Comparison of ENCODE assay signal across 9 cellular contexts in genomic region chr10:78852856-78853255, GRCh38.
DNase-seq lines count a peak whose midpoint lies in the region; ATAC-seq and TF ChIP-seq lines count a peak whose summit lies in the region.
"Had no signal": no experiment of that assay in that cellular context is flagged by ENCODE, and none has a peak within 500 bp of the region (broad histone marks: within the 10 kb centered on the region; RNA-seq: fewer than 3 reads in every experiment).

No MANE protein-coding gene starts in this region.

- no peaks in the 10 kb centered on the region for H3K36me3 Mint-ChIP-seq in activated CD4-positive, alpha-beta T cell treated with anti-CD3 and anti-CD28 coated beads for 36 hours (ENCODE audit: low read depth)

- intact Hi-C loops in activated CD4-positive, alpha-beta T cell treated with anti-CD3 and anti-CD28 coated beads for 36 hours (cut with DNase I, micrococcal nuclease), result loop anchor here (1.0 to 10.0 kb wide), 2 partner anchors 342 to 343 kb away; no protein-coding TSS in a partner anchor
- intact Hi-C loops in Panc1 (cut with micrococcal nuclease; ENCODE audit: unreplicated experiment), result no loop called here

- DNase-seq in activated CD4-positive, alpha-beta T cell treated with anti-CD3 and anti-CD28 coated beads for 36 hours, result peak; percentile 34
- DNase-seq in activated CD4-positive, alpha-beta T cell treated with anti-CD3 and anti-CD28 coated beads for 1 hour, result no peak
- DNase-seq in Panc1 (ENCODE audit: low read depth, low spot score), result no peak
- DNase-seq in epithelial cell of esophagus (ENCODE audit: low read depth), result peak; percentile 9
- DNase-seq in renal cortical epithelial cell (ENCODE audit: low read depth), result peak; percentile 6
- no peak for DNase-seq in NCI-H446 treated with DMSO at 0.1 percent for 48 hours (lab: John Stamatoyannopoulos, UW)
- DNase-seq in epidermal melanocyte (ENCODE audit: insufficient read length, low spot score), result no peak
- DNase-seq in dedifferentiated amniotic fluid mesenchymal stem cell (ENCODE audit: extremely low spot score), result no peak

- no peaks in the 10 kb centered on the region for H3K27me3 ChIP-seq in Panc1 (ENCODE audit: control insufficient read depth, insufficient read depth, low read length)

- H3K27ac Mint-ChIP-seq in activated CD4-positive, alpha-beta T cell treated with anti-CD3 and anti-CD28 coated beads for 36 hours, result no peak overlapping the region
- H3K27ac Mint-ChIP-seq: B cell had no signal

- CTCF ChIA-PET in activated CD4-positive, alpha-beta T cell treated with anti-CD3 and anti-CD28 coated beads for 36 hours (lab: Charles Lee), result interaction anchor here (0.6 to 1.4 kb wide), 4 partner anchors 116 to 343 kb away, joined by 3 to 6 read pairs (median 4); no protein-coding TSS in a partner anchor
- CTCF ChIA-PET in Panc1 (lab: Charles Lee), result no interaction called here

- no peaks in the 10 kb centered on the region for H3K4me1 ChIP-seq in Panc1 (ENCODE audit: control insufficient read depth, insufficient read depth, low read length)

- H3K4me1 Mint-ChIP-seq in activated CD4-positive, alpha-beta T cell treated with anti-CD3 and anti-CD28 coated beads for 36 hours, result no peaks in the 10 kb centered on the region
- H3K4me1 Mint-ChIP-seq: B cell had no signal

- POLR2A ChIA-PET in activated CD4-positive, alpha-beta T cell treated with anti-CD3 and anti-CD28 coated beads for 36 hours (lab: Charles Lee), result interaction anchor here (0.7 kb wide), 1 partner anchor 172 kb away, joined by 5 read pairs; no protein-coding TSS in a partner anchor
- POLR2A ChIA-PET in Panc1 (lab: Charles Lee), result no interaction called here

- no peak overlapping the region for H3K27ac ChIP-seq in Panc1 (ENCODE audit: low read length)

- no peaks in the 10 kb centered on the region for H3K9me3 Mint-ChIP-seq in activated CD4-positive, alpha-beta T cell treated with anti-CD3 and anti-CD28 coated beads for 36 hours (ENCODE audit: low read depth)

- in situ Hi-C loops in Panc1 (cut with HindIII; ENCODE audit: low pct_unique_long_range_greater_than_20kb, low sequenced_read_pairs), result no loop called here

- BruUV-seq in Panc1 (replicated peaks; lab: Mats Ljungman, UMichigan), result no TSS peak

- peak; percentile 42 for ATAC-seq in activated CD4-positive, alpha-beta T cell treated with anti-CD3 and anti-CD28 coated beads for 36 hours
- ATAC-seq in Panc1, result peak; percentile 57; the same call in 1 of the 2 replicates

- no peak for TF ChIP-seq CTCF in Panc1 (IDR thresholded peaks at IDR 0.05)
- no peak for TF ChIP-seq CTCF in epithelial cell of esophagus (IDR thresholded peaks at IDR 0.05; ENCODE audit: insufficient read depth, low read depth, low read length, missing control alignments)

- H3K4me3 Mint-ChIP-seq in activated CD4-positive, alpha-beta T cell treated with anti-CD3 and anti-CD28 coated beads for 36 hours, result no peak overlapping the region
- H3K4me3 Mint-ChIP-seq: B cell had no signal

- H3K4me3 ChIP-seq in Panc1 (ENCODE audit: low read depth in 2 of 2, low read length in 2 of 2) (no peak overlapping the region), epithelial cell of esophagus (ENCODE audit: low read length) (no peak overlapping the region)

- no peaks in the 10 kb centered on the region for H3K36me3 ChIP-seq in Panc1 (ENCODE audit: control insufficient read depth, insufficient read depth, low read length)

- H3K9me3 ChIP-seq in Panc1 (ENCODE audit: control insufficient read depth, insufficient read depth, low read depth, low read length), result no peaks in the 10 kb centered on the region

- H3K27me3 Mint-ChIP-seq in activated CD4-positive, alpha-beta T cell treated with anti-CD3 and anti-CD28 coated beads for 36 hours, result no peaks in the 10 kb centered on the region

Comparison
In these comparisons a context has a peak if more than half of its experiments do, and no peak if none do; other contexts are left out.
1. DNase-seq: peak in activated CD4-positive, alpha-beta T cell treated with anti-CD3 and anti-CD28 coated beads for 36 hours (single experiment), epithelial cell of esophagus (single experiment) and renal cortical epithelial cell (single experiment); none in activated CD4-positive, alpha-beta T cell treated with anti-CD3 and anti-CD28 coated beads for 1 hour (single experiment), Panc1 (single experiment), NCI-H446 treated with DMSO at 0.1 percent for 48 hours (single experiment), epidermal melanocyte (single experiment) and dedifferentiated amniotic fluid mesenchymal stem cell (single experiment).